ENCODE assay signal across 21 cellular contexts in the genomic region with DNA sequence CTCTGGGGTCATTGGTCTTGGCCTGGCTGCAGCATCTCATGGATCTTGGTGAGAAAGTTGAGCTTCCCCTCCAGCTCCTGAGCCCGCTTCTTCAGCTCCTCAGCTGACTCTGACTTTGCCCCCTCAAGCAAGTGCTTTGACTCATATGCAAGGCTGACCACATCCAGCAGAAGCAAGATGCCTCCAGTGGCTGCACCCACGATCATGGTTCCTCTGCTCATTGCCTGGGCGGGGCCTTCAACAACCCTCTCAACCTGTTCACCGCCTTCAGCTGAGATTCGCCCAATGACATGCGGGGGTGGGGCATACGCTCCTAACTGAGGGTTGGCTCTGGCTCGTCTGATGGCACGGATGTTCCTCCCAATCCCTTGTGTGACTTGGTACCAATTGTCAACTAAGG. TPM values are rescaled to one million over a fixed set of nuclear protein-coding genes. Genes with fewer than 3 reads are reported as not detected.
DNase-seq lines count a peak whose midpoint lies in the region; ATAC-seq lines count a peak whose summit lies in the region.
"Had no signal": no experiment of that assay in that cellular context is flagged by ENCODE, and none has a peak within 500 bp of the region (broad histone marks: within the 10 kb centered on the region; RNA-seq: fewer than 3 reads in every experiment).

No MANE protein-coding gene starts in this region.

- peak overlapping the region; percentile 47 for H3K27ac Mint-ChIP-seq in activated naive CD8-positive, alpha-beta T cell treated with anti-CD3 and anti-CD28 coated beads, Interleukin-2, amount 10 ng/mL, durations not matched to agents 7 days and 5 days

- H3K36me3 ChIP-seq in skeletal muscle tissue (ENCODE audit: control insufficient read depth in 3 of 3, insufficient read depth in 3 of 3, low read length in 3 of 3), result peaks cover 34 to 42% (median 38%) of the 10 kb centered on the region in 3 donors

- no peak overlapping the region for H3K4me3 Mint-ChIP-seq in activated naive CD8-positive, alpha-beta T cell treated with anti-CD3 and anti-CD28 coated beads, Interleukin-2, amount 10 ng/mL, durations not matched to agents 7 days and 5 days

- no peaks in the 10 kb centered on the region for H3K27me3 ChIP-seq in skeletal muscle tissue (ENCODE audit: control insufficient read depth in 3 of 3, insufficient read depth in 3 of 3, low read length in 3 of 3)
- H3K27me3 ChIP-seq: body of pancreas, right lobe of liver, testis had no signal

- H3K4me1 ChIP-seq in skeletal muscle tissue (ENCODE audit: control insufficient read depth in 3 of 3, insufficient read depth in 3 of 3, low read length in 3 of 3), result peaks cover 19 to 45% (median 27%) of the 10 kb centered on the region in 3 donors
- H3K4me1 ChIP-seq: body of pancreas, parathyroid adenoma, right lobe of liver, testis had no signal

- H3K4me3 ChIP-seq in skeletal muscle tissue (ENCODE audit: low read length in 3 of 3), result no peak overlapping the region
- H3K4me3 ChIP-seq: body of pancreas, lung, right lobe of liver, testis had no signal

- no peaks in the 10 kb centered on the region for H3K9me3 Mint-ChIP-seq in activated naive CD8-positive, alpha-beta T cell treated with anti-CD3 and anti-CD28 coated beads, Interleukin-2, amount 10 ng/mL, durations not matched to agents 7 days and 5 days

- H3K9ac ChIP-seq in skeletal muscle tissue (ENCODE audit: low read depth in 1 of 3, low read length in 3 of 3), result no peak overlapping the region
- H3K9ac ChIP-seq: parathyroid adenoma had no signal

- no peaks in the 10 kb centered on the region for H3K27me3 Mint-ChIP-seq in activated naive CD8-positive, alpha-beta T cell treated with anti-CD3 and anti-CD28 coated beads, Interleukin-2, amount 10 ng/mL, durations not matched to agents 7 days and 5 days

- peak; percentile 36 for DNase-seq in ELR (ENCODE audit: low read depth)
- peak; percentile 16 for DNase-seq in M059J (ENCODE audit: low read depth)
- no peak for DNase-seq in activated naive CD8-positive, alpha-beta T cell treated with anti-CD3 and anti-CD28 coated beads, Interleukin-2, amount 10 ng/mL, durations not matched to agents 7 days and 5 days
- no peak for DNase-seq in SW 1271 (lab: John Stamatoyannopoulos, UW)
- DNase-seq: activated CD4-positive, CD25-positive, alpha-beta regulatory T cell; activated effector memory CD4-positive, alpha-beta T cell treated with Interleukin-2 at 50 U/mL for 16 hours; body of pancreas; head of caudate nucleus; NCI-H1436; OCI-M1; right lobe of liver; SHP77; testis had no signal

- ATAC-seq in activated naive CD8-positive, alpha-beta T cell treated with anti-CD3 and anti-CD28 coated beads, Interleukin-2, amount 10 ng/mL, durations not matched to agents 7 days and 5 days (ENCODE audit: low read depth), result peak; percentile 64
- ATAC-seq in GM18861 (IDR thresholded peaks at IDR 0.05; ENCODE audit: unreplicated experiment), result no peak
- ATAC-seq in activated CD4-positive, CD25-positive, alpha-beta regulatory T cell treated with anti-CD3 and anti-CD28 coated beads, Interleukin-2, amount 50 U/mL, for 24 hours, result no peak
- ATAC-seq: body of pancreas, HCT116 had no signal

- POLR2A ChIA-PET in activated naive CD8-positive, alpha-beta T cell treated with anti-CD3 and anti-CD28 coated beads, Interleukin-2, amount 10 ng/mL, durations not matched to agents 7 days and 5 days (lab: Charles Lee), result interaction anchor here (1.2 to 3.8 kb wide), 2 partner anchors 11 to 22 kb away, joined by 3 to 15 read pairs; partner anchors contain the start of gene APOL2

- H3K36me3 Mint-ChIP-seq in activated naive CD8-positive, alpha-beta T cell treated with anti-CD3 and anti-CD28 coated beads, Interleukin-2, amount 10 ng/mL, durations not matched to agents 7 days and 5 days, result peaks cover 32% of the 10 kb centered on the region

- H3K27ac ChIP-seq in skeletal muscle tissue (ENCODE audit: low read depth, low read length), result peak overlapping the region; percentile 46
- H3K27ac ChIP-seq: body of pancreas, epithelial cell of prostate, parathyroid adenoma, right lobe of liver, testis had no signal

- peaks cover 12% of the 10 kb centered on the region for H3K4me1 Mint-ChIP-seq in activated naive CD8-positive, alpha-beta T cell treated with anti-CD3 and anti-CD28 coated beads, Interleukin-2, amount 10 ng/mL, durations not matched to agents 7 days and 5 days

- H3K9me3 ChIP-seq in skeletal muscle tissue (ENCODE audit: control insufficient read depth in 3 of 3, low read length in 3 of 3), result no peaks in the 10 kb centered on the region
- H3K9me3 ChIP-seq: body of pancreas, right lobe of liver, testis had no signal

RNA-seq across cellular contexts. Expression of gene APOL2, which starts 11.9 kb away (rescaled TPM):
- 45.6 and 64.3 TPM in 2 replicates for total RNA-seq in M059J (2014; rRNA removed; shearing (Covaris generic))
- total RNA-seq in activated naive CD8-positive, alpha-beta T cell treated with anti-CD3 and anti-CD28 coated beads, Interleukin-2, amount 10 ng/mL, durations not matched to agents 7 days and 5 days, result 10 to 100 TPM; 77.8 to 85.0 TPM
- total RNA-seq in skeletal muscle tissue, result 21.4 TPM

RNA-seq across cellular contexts. Expression of gene APOL1, which starts 25.5 kb away (rescaled TPM):
- total RNA-seq in M059J (2014; rRNA removed; shearing (Covaris generic)), result 24.0 and 31.5 TPM in 2 replicates
- total RNA-seq in activated naive CD8-positive, alpha-beta T cell treated with anti-CD3 and anti-CD28 coated beads, Interleukin-2, amount 10 ng/mL, durations not matched to agents 7 days and 5 days, result 10 to 100 TPM; 38.4 to 40.9 TPM
- 4.7 TPM for total RNA-seq in skeletal muscle tissue

RNA-seq across cellular contexts. Expression of gene APOL4, which starts 25.8 kb away (rescaled TPM):
- 0.10 TPM in 1 of 2 replicates, not detected in the other for total RNA-seq in M059J (2014; rRNA removed; shearing (Covaris generic))
- 1 to 10 TPM; 5.7 to 6.5 TPM for total RNA-seq in activated naive CD8-positive, alpha-beta T cell treated with anti-CD3 and anti-CD28 coated beads, Interleukin-2, amount 10 ng/mL, durations not matched to agents 7 days and 5 days
- 21.4 TPM for total RNA-seq in skeletal muscle tissue
- total RNA-seq: chondrocyte had no signal

Comparison
In these comparisons a context has a peak if more than half of its experiments do, and no peak if none do; other contexts are left out.
1. DNase-seq: peak in ELR (single experiment) and M059J (single experiment); none in activated naive CD8-positive, alpha-beta T cell treated with anti-CD3 and anti-CD28 coated beads, Interleukin-2, amount 10 ng/mL, durations not matched to agents 7 days and 5 days (single experiment) and SW 1271 (0 of 2).